ENCODE assay signal across 8 cellular contexts in genomic region chr11:112086422-112087191, GRCh38. TPM values are rescaled to one million over a fixed set of nuclear protein-coding genes. Genes with fewer than 3 reads are reported as not detected.
DNase-seq lines count a peak whose midpoint lies in the region; ATAC-seq and TF ChIP-seq lines count a peak whose summit lies in the region.

SDHD (plus strand) TSS chr11:112086873; CDS start chr11:112086908, 35 bp downstream.
TIMM8B (minus strand) TSS chr11:112086756; CDS start chr11:112086723, 33 bp downstream.

- H2AFZ ChIP-seq in osteoblast (ENCODE audit: low read length) = peak within 1 kb of the TSS; percentile 95

- peak within 1 kb of the TSS; percentile 93 for H3K4me3 ChIP-seq in osteoblast (ENCODE audit: insufficient read depth, low read length)
- H3K4me3 ChIP-seq in thoracic aorta = peak within 1 kb of the TSS; percentile 81

- H3K27me3 ChIP-seq in osteoblast (ENCODE audit: insufficient read depth, low read length) (no peaks in the 10 kb centered on the region), thoracic aorta (replicated peaks; ENCODE audit: insufficient read depth) (no peaks in the 10 kb centered on the region)

- H3K4me1 ChIP-seq in osteoblast (ENCODE audit: insufficient read depth, low read length) (peaks cover 22% of the 10 kb centered on the region), thoracic aorta (ENCODE audit: control insufficient read depth in 1 of 2, low read depth in 2 of 2) (peaks cover 17 to 37% of the 10 kb centered on the region in 2 donors)

- peak within 1 kb of the TSS; percentile 83 for H3K27ac ChIP-seq in osteoblast (ENCODE audit: low read depth, low read length)
- H3K27ac ChIP-seq in thoracic aorta = peak within 1 kb of the TSS; percentile 51 to 57

- peaks cover 62% of the 10 kb centered on the region for H3K79me2 ChIP-seq in osteoblast (ENCODE audit: insufficient read depth, low read length)

- H3K4me3 Mint-ChIP-seq in activated naive CD8-positive, alpha-beta T cell = peak within 1 kb of the TSS; percentile 100

- H4K20me1 ChIP-seq in osteoblast (ENCODE audit: insufficient read depth, low read length) = peaks cover 8% of the 10 kb centered on the region

- H3K9me3 Mint-ChIP-seq in activated naive CD8-positive, alpha-beta T cell (ENCODE audit: low read depth) = no peaks in the 10 kb centered on the region

- TF ChIP-seq CTCF in osteoblast (IDR thresholded peaks at IDR 0.05; ENCODE audit: extremely low read depth, low read depth, low read length) (peak; percentile 36), thoracic aorta (IDR thresholded peaks at IDR 0.05) (peak; percentile 35)

- peaks cover 27% of the 10 kb centered on the region for H3K36me3 Mint-ChIP-seq in activated naive CD8-positive, alpha-beta T cell

- peak; percentile 95 for ATAC-seq in HG02623 (IDR thresholded peaks at IDR 0.05; ENCODE audit: unreplicated experiment)
- ATAC-seq in thoracic aorta (ENCODE audit: insufficient number of reproducible peaks, low FRiP score, low read depth) = peak; percentile 97

- peaks cover 50% of the 10 kb centered on the region for H3K4me1 Mint-ChIP-seq in activated naive CD8-positive, alpha-beta T cell (ENCODE audit: low read depth)

- H3K9me3 ChIP-seq in osteoblast (ENCODE audit: low read depth, low read length) = no peaks in the 10 kb centered on the region
- H3K9me3 ChIP-seq in thoracic aorta = no peaks in the 10 kb centered on the region

- peak within 1 kb of the TSS; percentile 99 for H3K27ac Mint-ChIP-seq in activated naive CD8-positive, alpha-beta T cell

- peak; percentile 95 for DNase-seq in NCI-H1105 (lab: John Stamatoyannopoulos, UW)
- DNase-seq in SKM-1 treated with dmso at 0.1 percent for 144 hours (lab: John Stamatoyannopoulos, UW; ENCODE audit: unreplicated experiment) = peak; percentile 97
- peak; percentile 96 for DNase-seq in glomerular visceral epithelial cell (ENCODE audit: extremely low spot score)
- DNase-seq in osteoblast (ENCODE audit: insufficient read length, low spot score, missing footprints) = peak; percentile 91
- peak; percentile 77 for DNase-seq in thoracic aorta (ENCODE audit: low spot score)

- H3K27me3 Mint-ChIP-seq in activated naive CD8-positive, alpha-beta T cell = no peaks in the 10 kb centered on the region

- TF ChIP-seq POLR2A in GM10847 (IDR thresholded peaks at IDR 0.05; ENCODE audit: extremely low read depth, insufficient read length) = peak; percentile 88

- H3K36me3 ChIP-seq in osteoblast (ENCODE audit: insufficient read depth, low read length) = peaks cover 68% of the 10 kb centered on the region
- H3K36me3 ChIP-seq in thoracic aorta = peaks cover 50% of the 10 kb centered on the region

- peak within 1 kb of the TSS; percentile 89 for H3K4me2 ChIP-seq in osteoblast (ENCODE audit: insufficient read depth, low read length)

RNA-seq across cellular contexts. Expression of gene SDHD, which starts in this region (rescaled TPM):
- total RNA-seq in osteoblast (100 and 119 TPM in 2 replicates), thoracic aorta (10 to 100 TPM; 41.8 to 96.4 TPM)

RNA-seq across cellular contexts. Expression of gene TIMM8B, which starts in this region (rescaled TPM):
- total RNA-seq in osteoblast (34.2 and 39.8 TPM in 2 replicates), thoracic aorta (10 to 100 TPM; 16.0 to 23.8 TPM)

Comparison
In these comparisons a context has a peak if more than half of its experiments do, and no peak if none do; other contexts are left out.
1. Peak in every context shown above with its lines: DNase-seq, ATAC-seq, H3K4me3 ChIP-seq and H3K27ac ChIP-seq.